1 cellular context compared by ENCODE assay signal in genomic region chr17:16258916-16259315, GRCh38.
TF ChIP-seq lines count a peak whose summit lies in the region.

No MANE protein-coding gene starts in this region.

TF ChIP-seq in IMR-90, 13 proteins besides CTCF, POLR2A, EP300 and RAD21:
- TF ChIP-seq MAZ (IDR thresholded peaks at IDR 0.05; ENCODE audit: borderline replicate concordance, low read depth, low read length) (no peak), ELK1 (IDR thresholded peaks at IDR 0.05; ENCODE audit: borderline replicate concordance, low read depth, low read length) (no peak), RCOR1 (IDR thresholded peaks at IDR 0.05; ENCODE audit: insufficient replicate concordance, low read length) (no peak)
